ENCODE assay signal across 26 cellular contexts in genomic region chr4:1022051-1022738, GRCh38. TPM values are rescaled to one million over a fixed set of nuclear protein-coding genes. Genes with fewer than 3 reads are reported as not detected.
DNase-seq lines count a peak whose midpoint lies in the region; ATAC-seq, FAIRE-seq and TF ChIP-seq lines count a peak whose summit lies in the region.
"Had no signal": no experiment of that assay in that cellular context is flagged by ENCODE, and none has a peak within 500 bp of the region (broad histone marks: within the 10 kb centered on the region; RNA-seq: fewer than 3 reads in every experiment).

No MANE protein-coding gene starts in this region.

- RAD21 ChIA-PET in HCT116 (lab: Charles Lee; ENCODE audit: low non-redundant PET in 1 of 2, low total read pairs in 2 of 2, uncharacterized antibody in 2 of 2, unreplicated experiment in 2 of 2) = no interaction called here

- H4K20me1 ChIP-seq in BLaER1 (peaks cover 85% of the 10 kb centered on the region), HCT116 (ENCODE audit: insufficient read depth) (no peaks in the 10 kb centered on the region)

- H3K79me2 ChIP-seq in HCT116 (ENCODE audit: insufficient read depth, low read length) = no peaks in the 10 kb centered on the region; the same call in 1 of the 2 replicates

- peaks cover 41% of the 10 kb centered on the region for H3K36me3 ChIP-seq in BLaER1
- peaks cover 8 to 11% of the 10 kb centered on the region in 2 experiments; a peak in 3 of 4 replicates for H3K36me3 ChIP-seq in HCT116 (ENCODE audit: control insufficient read depth in 1 of 2, insufficient read depth in 2 of 2, low read length in 2 of 2)
- H3K36me3 ChIP-seq in mucosa of descending colon (ENCODE audit: low read depth) = no peaks in the 10 kb centered on the region
- H3K36me3 ChIP-seq in gastrocnemius medialis = peaks cover 0 to 9% of the 10 kb centered on the region in 2 donors
- H3K36me3 ChIP-seq in WERI-Rb-1 = peaks cover 32% of the 10 kb centered on the region
- H3K36me3 ChIP-seq in kidney (ENCODE audit: control insufficient read depth in 1 of 2, insufficient read depth in 2 of 2, low read length in 2 of 2) = peaks cover 9 to 10% of the 10 kb centered on the region in 2 donors

- no TSS peak for BruUV-seq in HCT116 (replicated peaks; lab: Mats Ljungman, UMichigan)

- CTCF ChIA-PET in HCT116 (lab: Charles Lee) = no interaction called here

- H3K4me2 ChIP-seq in BLaER1 (peak overlapping the region; percentile 81), HCT116 (ENCODE audit: low read length) (0 out of 2 replicates have a peak overlapping the region, but pooled peaks have one; percentile 2)
- H3K4me2 ChIP-seq: KMS-11 had no signal

- no peak for DNase-seq in HCT116 (ENCODE audit: low read depth, low spot score)
- no peak for DNase-seq in mucosa of descending colon
- no peak for DNase-seq in gastrocnemius medialis
- no peak for DNase-seq in WERI-Rb-1
- DNase-seq in kidney = no peak
- DNase-seq: C1 segment of cervical spinal cord; CD8-positive, alpha-beta T cell; DMS 273 treated with DMSO at 0.1 percent for 48 hours; DMS79; EL; GDM1; IMR-90; NCI-H1092; NCI-H1417 treated with DMSO at 0.1 percent for 48 hours; NCI-H1694 treated with DMSO at 0.1 percent for 48 hours; NCI-H2081; NCI-H2227 treated with DMSO at 0.1 percent for 48 hours; NCI-H526 treated with DMSO at 0.1 percent for 48 hours; SIG-M5 had no signal

- peak overlapping the region; percentile 12; the same call in 1 of the 2 replicates for H3K4me3 ChIP-seq in BLaER1
- H3K4me3 ChIP-seq in HCT116 (replicated peaks in 1 of 2; ENCODE audit: low read depth in 1 of 2, low read length in 2 of 2) = no peak overlapping the region
- H3K4me3 ChIP-seq in mucosa of descending colon = no peak overlapping the region
- no peak overlapping the region for H3K4me3 ChIP-seq in gastrocnemius medialis
- H3K4me3 ChIP-seq in WERI-Rb-1 (ENCODE audit: low read depth, low read length) = no peak overlapping the region
- no peak overlapping the region for H3K4me3 ChIP-seq in kidney (ENCODE audit: low read length in 2 of 2)
- H3K4me3 ChIP-seq: SK-N-MC had no signal

- intact Hi-C loops in HCT116 (cut with micrococcal nuclease) = no loop called here
- intact Hi-C loops in mucosa of descending colon (cut with DNase I, micrococcal nuclease) = no loop called here
- intact Hi-C loops in gastrocnemius medialis (cut with DNase I; ENCODE audit: low total_unique reads) = no loop called here
- intact Hi-C loops in kidney (cut with DNase I) = no loop called here

- no peak for FAIRE-seq in kidney (lab: Jason Lieb, UNC)
- FAIRE-seq: H54 had no signal

- no peaks in the 10 kb centered on the region for H3K9me3 ChIP-seq in BLaER1
- no peaks in the 10 kb centered on the region for H3K9me3 ChIP-seq in HCT116 (ENCODE audit: control insufficient read depth in 1 of 2, insufficient read depth in 1 of 2, low read depth in 1 of 2, low read length in 2 of 2)
- no peaks in the 10 kb centered on the region for H3K9me3 ChIP-seq in mucosa of descending colon
- H3K9me3 ChIP-seq in gastrocnemius medialis = no peaks in the 10 kb centered on the region
- H3K9me3 ChIP-seq in WERI-Rb-1 (ENCODE audit: severe bottlenecking) = no peaks in the 10 kb centered on the region
- no peaks in the 10 kb centered on the region for H3K9me3 ChIP-seq in kidney (ENCODE audit: control insufficient read depth in 1 of 2, low read length in 2 of 2)

- POLR2A ChIA-PET in HCT116 (lab: Charles Lee) = no interaction called here

- H3K4me1 ChIP-seq in BLaER1 (peaks cover 73% of the 10 kb centered on the region), HCT116 (ENCODE audit: control insufficient read depth in 1 of 2, insufficient read depth in 2 of 2, low read length in 2 of 2) (peaks cover 0 to 23% of the 10 kb centered on the region in 2 experiments; a peak in 2 of 4 replicates), mucosa of descending colon (ENCODE audit: low read depth) (peaks cover 14% of the 10 kb centered on the region), gastrocnemius medialis (no peaks in the 10 kb centered on the region), kidney (ENCODE audit: control insufficient read depth in 1 of 2, insufficient read depth in 1 of 2, low read depth in 1 of 2, low read length in 2 of 2) (peaks cover 0 to 4% of the 10 kb centered on the region in 2 donors)

- H3K9me2 ChIP-seq in HCT116 (ENCODE audit: insufficient read depth) = no peaks in the 10 kb centered on the region

- TF ChIP-seq RAD21 in HCT116 (IDR thresholded peaks at IDR 0.05; ENCODE audit: low read depth) = no peak

- in situ Hi-C loops in gastrocnemius medialis (cut with MboI; ENCODE audit: low sequenced_read_pairs in 4 of 4) = no loop called here

- H3K27ac ChIP-seq in BLaER1 (peak overlapping the region; percentile 66), HCT116 (ENCODE audit: low read depth, low read length) (no peak overlapping the region), VCaP (0 out of 2 replicates have a peak overlapping the region, but pooled peaks have one; percentile 11), gastrocnemius medialis (no peak overlapping the region), WERI-Rb-1 (no peak overlapping the region), kidney (ENCODE audit: low read depth in 2 of 2, low read length in 2 of 2) (no peak overlapping the region)
- H3K27ac ChIP-seq: KMS-11, SK-N-MC had no signal

- H3K27me3 ChIP-seq in BLaER1 (no peaks in the 10 kb centered on the region), HCT116 (ENCODE audit: insufficient read depth, low read length) (no peaks in the 10 kb centered on the region), gastrocnemius medialis (no peaks in the 10 kb centered on the region), WERI-Rb-1 (ENCODE audit: insufficient read depth, low read depth, severe bottlenecking) (no peaks in the 10 kb centered on the region)

- ATAC-seq in HCT116 (no peak), mucosa of descending colon (peak; percentile 39), gastrocnemius medialis (no peak), HG02798 (IDR thresholded peaks at IDR 0.05; ENCODE audit: poor library complexity, unreplicated experiment) (no peak)
- ATAC-seq: CD8-positive, alpha-beta T cell; Panc1 had no signal

- no peak overlapping the region for H2AFZ ChIP-seq in HCT116 (ENCODE audit: low read depth, low read length, poor library complexity, severe bottlenecking)

- no peak for TF ChIP-seq POLR2A in HCT116 (IDR thresholded peaks at IDR 0.05; ENCODE audit: borderline replicate concordance, extremely low read depth, insufficient read depth, insufficient read length)
- no peak for TF ChIP-seq POLR2A in gastrocnemius medialis (IDR thresholded peaks at IDR 0.05)

- H3K9ac ChIP-seq in BLaER1 (peak overlapping the region; percentile 19; the same call in 1 of the 2 replicates), HCT116 (ENCODE audit: low read length) (no peak overlapping the region), kidney (ENCODE audit: low read length in 2 of 2) (no peak overlapping the region)
- H3K9ac ChIP-seq: KMS-11 had no signal

- TF ChIP-seq CTCF in HCT116 (IDR thresholded peaks at IDR 0.05 in 2 of 3, conservative IDR thresholded peaks at IDR 0.05 in 1 of 3; ENCODE audit: borderline replicate concordance in 1 of 3, insufficient read depth in 1 of 3, low read depth in 2 of 3, low read length in 2 of 3) = no peak
- TF ChIP-seq CTCF in VCaP (conservative IDR thresholded peaks at IDR 0.05) = no peak
- no peak for TF ChIP-seq CTCF in mucosa of descending colon (IDR thresholded peaks at IDR 0.05)
- no peak for TF ChIP-seq CTCF in gastrocnemius medialis (IDR thresholded peaks at IDR 0.05 in 4 of 5, conservative IDR thresholded peaks at IDR 0.05 in 1 of 5)
- no peak for TF ChIP-seq CTCF in WERI-Rb-1 (IDR thresholded peaks at IDR 0.05; ENCODE audit: low read depth, low read length)
- TF ChIP-seq CTCF in kidney (IDR thresholded peaks at IDR 0.05; ENCODE audit: borderline replicate concordance, extremely low read depth, insufficient read depth) = no peak

TF ChIP-seq in HCT116, 20 proteins besides CTCF, POLR2A, EP300 and RAD21:
- no peak for TF ChIP-seq POLR2AphosphoS5 (IDR thresholded peaks at IDR 0.05; ENCODE audit: low read depth, low read length)
- TF ChIP-seq EZH2 (IDR thresholded peaks at IDR 0.05) = no peak
- no peak for TF ChIP-seq YY1 (IDR thresholded peaks at IDR 0.05; ENCODE audit: extremely low read depth, insufficient replicate concordance, low read depth, low read length)
- no peak for TF ChIP-seq FOSL1 (IDR thresholded peaks at IDR 0.05; ENCODE audit: low read depth)
- no peak for TF ChIP-seq EZH2phosphoT487 (IDR thresholded peaks at IDR 0.05; ENCODE audit: borderline replicate concordance)
- no peak for TF ChIP-seq CEBPB (IDR thresholded peaks at IDR 0.05; ENCODE audit: low read depth)
- TF ChIP-seq ZNF274 (IDR thresholded peaks at IDR 0.05; ENCODE audit: low read depth, low read length) = no peak
- TF ChIP-seq SP1 (IDR thresholded peaks at IDR 0.05; ENCODE audit: low read depth) = no peak
- no peak for TF ChIP-seq EGR1 (IDR thresholded peaks at IDR 0.05; ENCODE audit: low read depth)

RNA-seq across cellular contexts. Expression of gene FGFRL1, which starts 10.8 kb away (rescaled TPM):
- total RNA-seq in HCT116 (2021; ENCODE audit: unreplicated experiment) (91.1 TPM), mucosa of descending colon (10 to 100 TPM; 14.7 to 19.3 (median 16.9) TPM), gastrocnemius medialis (10 to 100 TPM; 10.4 to 32.4 (median 15.2) TPM), kidney (25.5 TPM)
- polyA plus RNA-seq in HCT116 (2012) = 75.9 and 100 TPM in 2 replicates
- polyA plus RNA-seq in kidney (ENCODE audit: insufficient read depth, low read depth, low replicate concordance) = 22.0 TPM

RNA-seq across cellular contexts. Expression of gene SLC26A1, which starts 29.0 kb away (rescaled TPM):
- total RNA-seq in HCT116 (2021; ENCODE audit: unreplicated experiment) (0.22 TPM), mucosa of descending colon (1 to 10 TPM in 2 of 3 donors, under 1 TPM in 1; 0.85 to 2.8 (median 1.9) TPM), gastrocnemius medialis (under 1 TPM in 1 of 4 donors, not detected in 3; 0.16 TPM), kidney (2.9 TPM)
- 4.4 and 5.6 TPM in 2 replicates for polyA plus RNA-seq in HCT116 (2012)
- 10.2 TPM for polyA plus RNA-seq in kidney (ENCODE audit: insufficient read depth, low read depth, low replicate concordance)
- total RNA-seq: IMR-90 had no signal

RNA-seq across cellular contexts. Expression of gene IDUA, which starts 35.4 kb away (rescaled TPM):
- total RNA-seq in HCT116 (2021; ENCODE audit: unreplicated experiment) (28.2 TPM), mucosa of descending colon (10 to 100 TPM; 29.7 to 45.7 (median 33.4) TPM), gastrocnemius medialis (10 to 100 TPM in 1 of 4 donors, 1 to 10 TPM in 2, under 1 TPM in 1; 0.12 to 10.8 (median 2.4) TPM), kidney (58.5 TPM)
- polyA plus RNA-seq in HCT116 (2012) = 22.3 and 26.0 TPM in 2 replicates
- polyA plus RNA-seq in kidney (ENCODE audit: insufficient read depth, low read depth, low replicate concordance) = 11.9 TPM

RNA-seq across cellular contexts. Expression of gene DGKQ, which starts 48.8 kb away (rescaled TPM):
- total RNA-seq in HCT116 (2021; ENCODE audit: unreplicated experiment) = 22.0 TPM
- 17.8 and 20.2 TPM in 2 replicates for polyA plus RNA-seq in HCT116 (2012)
- 10 to 100 TPM; 31.8 to 56.1 (median 41.7) TPM for total RNA-seq in mucosa of descending colon
- total RNA-seq in gastrocnemius medialis = 1 to 10 TPM; 3.2 to 5.2 (median 4.5) TPM
- 13.7 TPM for total RNA-seq in kidney
- 3.5 TPM for polyA plus RNA-seq in kidney (ENCODE audit: insufficient read depth, low read depth, low replicate concordance)

Comparison
In these comparisons a context has a peak if more than half of its experiments do, and no peak if none do; other contexts are left out.
1. H3K27ac ChIP-seq: peak in BLaER1 (single experiment) and VCaP (single experiment); none in HCT116 (single experiment), gastrocnemius medialis (0 of 4), WERI-Rb-1 (single experiment) and kidney (0 of 2).